In genomic region chr5:149387982-149388381, GRCh38 we compare ENCODE assay signal across 15 cellular contexts. TPM values are rescaled to one million over a fixed set of nuclear protein-coding genes. Genes with fewer than 3 reads are reported as not detected.
DNase-seq lines count a peak whose midpoint lies in the region; ATAC-seq and TF ChIP-seq lines count a peak whose summit lies in the region.
"Had no signal": no experiment of that assay in that cellular context is flagged by ENCODE, and none has a peak within 500 bp of the region (broad histone marks: within the 10 kb centered on the region; RNA-seq: fewer than 3 reads in every experiment).

No MANE protein-coding gene starts in this region.

- H3K4me1 ChIP-seq in breast epithelium: no peaks in the 10 kb centered on the region
- H3K4me1 ChIP-seq in heart left ventricle: peaks cover 6 to 82% (median 48%) of the 10 kb centered on the region in 12 donors
- H3K4me1 ChIP-seq in uterus: peaks cover 23 to 33% of the 10 kb centered on the region in 2 donors

- DNase-seq in breast epithelium (ENCODE audit: low spot score in 2 of 2): no peak
- no peak for DNase-seq in MCF 10A (ENCODE audit: unreplicated experiment)
- peak in 2 of 5 donors; percentile 43 to 61 for DNase-seq in heart left ventricle
- DNase-seq in osteocyte (ENCODE audit: extremely low spot score, unreplicated experiment): no peak
- peak; percentile 80 to 93 for DNase-seq in uterus
- no peak for DNase-seq in T-helper 2 cell treated with Interferon-gamma antibody and Interleukin-4, amounts not matched to agents 5 μg/mL and 100 μg/mL, for 36 hours (ENCODE audit: low spot score)
- DNase-seq in NCI-H1105 (lab: John Stamatoyannopoulos, UW): no peak
- DNase-seq: 8988T; activated effector memory CD4-positive, alpha-beta T cell treated with anti-CD3 and anti-CD28 coated beads, Interleukin-2, amount 50 U/mL, for 16 hours; NCI-H1930; nucleus accumbens; stimulated activated CD4-positive, alpha-beta T cell treated with anti-CD3 and anti-CD28 coated beads, Interleukin-4, amount 100 ng/mL, for 24 hours had no signal

- intact Hi-C loops in breast epithelium (cut with DNase I; ENCODE audit: low total_unique reads) (no loop called here), MCF 10A (cut with micrococcal nuclease) (no loop called here), heart left ventricle (cut with DNase I) (loop anchor here in 4 of 10 donors (2.0 to 5.0 kb wide), 2 partner anchors 34 to 35 kb away; no protein-coding TSS in a partner anchor), uterus (cut with DNase I; ENCODE audit: low total_unique reads) (no loop called here)

- H3K27ac ChIP-seq in breast epithelium (peak overlapping the region; percentile 61 to 82), heart left ventricle (peak overlapping the region; percentile 51 to 98 (median 90)), uterus (peak overlapping the region; percentile 93 to 95)

- CTCF ChIA-PET in MCF 10A (lab: Yijun Ruan, JAX): interaction anchor here (0.6 to 27.0 kb wide), 7 partner anchors 13 to 412 kb away, joined by 3 to 662 read pairs (median 10); partner anchors contain the start of gene CSNK1A1

- H3K27ac Mint-ChIP-seq in MCF 10A (ENCODE audit: low read depth, unreplicated experiment) (no peak overlapping the region), osteocyte (ENCODE audit: unreplicated experiment) (peak overlapping the region; percentile 91)
- H3K27ac Mint-ChIP-seq in T-helper 2 cell treated with Interferon-gamma antibody and Interleukin-4, amounts not matched to agents 5 μg/mL and 100 μg/mL, for 36 hours: no peak overlapping the region
- H3K27ac Mint-ChIP-seq: stimulated activated naive CD8-positive, alpha-beta T cell treated with anti-CD3 and anti-CD28 coated beads, Interleukin-15, Interleukin-2, amounts not matched to agents 100 ng/mL and 50 ng/mL, for 24 hours had no signal

- no peaks in the 10 kb centered on the region for H3K27me3 Mint-ChIP-seq in MCF 10A (ENCODE audit: insufficient read depth, unreplicated experiment)
- H3K27me3 Mint-ChIP-seq in osteocyte (ENCODE audit: unreplicated experiment): no peaks in the 10 kb centered on the region
- H3K27me3 Mint-ChIP-seq in T-helper 2 cell treated with Interferon-gamma antibody and Interleukin-4, amounts not matched to agents 5 μg/mL and 100 μg/mL, for 36 hours (ENCODE audit: low read depth): peaks cover 12% of the 10 kb centered on the region
- H3K27me3 Mint-ChIP-seq: stimulated activated naive CD8-positive, alpha-beta T cell treated with anti-CD3 and anti-CD28 coated beads, Interleukin-15, Interleukin-2, amounts not matched to agents 100 ng/mL and 50 ng/mL, for 24 hours had no signal

- H3K36me3 ChIP-seq in breast epithelium: no peaks in the 10 kb centered on the region
- H3K36me3 ChIP-seq in heart left ventricle: no peaks in the 10 kb centered on the region
- no peaks in the 10 kb centered on the region for H3K36me3 ChIP-seq in uterus

- H3K27me3 ChIP-seq in breast epithelium: no peaks in the 10 kb centered on the region
- H3K27me3 ChIP-seq in heart left ventricle: no peaks in the 10 kb centered on the region
- no peaks in the 10 kb centered on the region for H3K27me3 ChIP-seq in uterus
- H3K27me3 ChIP-seq: dorsolateral prefrontal cortex had no signal

- H3K4me1 Mint-ChIP-seq in MCF 10A (ENCODE audit: insufficient read depth, unreplicated experiment): no peaks in the 10 kb centered on the region
- H3K4me1 Mint-ChIP-seq in osteocyte (ENCODE audit: unreplicated experiment): peaks cover 55% of the 10 kb centered on the region
- no peaks in the 10 kb centered on the region for H3K4me1 Mint-ChIP-seq in T-helper 2 cell treated with Interferon-gamma antibody and Interleukin-4, amounts not matched to agents 5 μg/mL and 100 μg/mL, for 36 hours (ENCODE audit: low read depth)

- WGBS in heart left ventricle, 4 donors: 23 to 39% (median 33%) methylated on average over 1 of the region's 1 CpG

- H3K4me3 ChIP-seq in breast epithelium (no peak overlapping the region), heart left ventricle (no peak overlapping the region), uterus (no peak overlapping the region)
- H3K4me3 ChIP-seq: dorsolateral prefrontal cortex had no signal

- no peaks in the 10 kb centered on the region for H3K9me3 Mint-ChIP-seq in MCF 10A (ENCODE audit: unreplicated experiment)
- peaks cover 3% of the 10 kb centered on the region for H3K9me3 Mint-ChIP-seq in osteocyte (ENCODE audit: unreplicated experiment)
- H3K9me3 Mint-ChIP-seq in T-helper 2 cell treated with Interferon-gamma antibody and Interleukin-4, amounts not matched to agents 5 μg/mL and 100 μg/mL, for 36 hours: no peaks in the 10 kb centered on the region
- H3K9me3 Mint-ChIP-seq: stimulated activated naive CD8-positive, alpha-beta T cell treated with anti-CD3 and anti-CD28 coated beads, Interleukin-15, Interleukin-2, amounts not matched to agents 100 ng/mL and 50 ng/mL, for 24 hours had no signal

- ATAC-seq in heart left ventricle: peak; percentile 9 to 38 (median 32)
- ATAC-seq in HG02973 (IDR thresholded peaks at IDR 0.05; ENCODE audit: unreplicated experiment): no peak

- BruUV-seq in MCF 10A (replicated peaks; lab: Mats Ljungman, UMichigan): no TSS peak

- H3K36me3 Mint-ChIP-seq in MCF 10A (ENCODE audit: insufficient read depth, unreplicated experiment): no peaks in the 10 kb centered on the region
- no peaks in the 10 kb centered on the region for H3K36me3 Mint-ChIP-seq in osteocyte (ENCODE audit: unreplicated experiment)
- no peaks in the 10 kb centered on the region for H3K36me3 Mint-ChIP-seq in T-helper 2 cell treated with Interferon-gamma antibody and Interleukin-4, amounts not matched to agents 5 μg/mL and 100 μg/mL, for 36 hours (ENCODE audit: low read depth)

- POLR2A ChIA-PET in MCF 10A (lab: Yijun Ruan, JAX): interaction anchor here (2.0 kb wide), 1 partner anchor 174 kb away, joined by 5 read pairs; no protein-coding TSS in a partner anchor

- H3K4me3 Mint-ChIP-seq in MCF 10A (ENCODE audit: unreplicated experiment): no peak overlapping the region
- H3K4me3 Mint-ChIP-seq in osteocyte (ENCODE audit: unreplicated experiment): no peak overlapping the region
- H3K4me3 Mint-ChIP-seq in T-helper 2 cell treated with Interferon-gamma antibody and Interleukin-4, amounts not matched to agents 5 μg/mL and 100 μg/mL, for 36 hours: no peak overlapping the region
- H3K4me3 Mint-ChIP-seq: stimulated activated naive CD8-positive, alpha-beta T cell treated with anti-CD3 and anti-CD28 coated beads, Interleukin-15, Interleukin-2, amounts not matched to agents 100 ng/mL and 50 ng/mL, for 24 hours had no signal

- no peak for TF ChIP-seq POLR2A in breast epithelium (IDR thresholded peaks at IDR 0.05)
- TF ChIP-seq POLR2A in heart left ventricle (IDR thresholded peaks at IDR 0.05): no peak
- TF ChIP-seq POLR2A in uterus (IDR thresholded peaks at IDR 0.05): peak in 1 of 2 donors; percentile 16

- TF ChIP-seq CTCF in breast epithelium (IDR thresholded peaks at IDR 0.05) (no peak), MCF 10A (IDR thresholded peaks at IDR 0.05; ENCODE audit: unreplicated experiment) (no peak), heart left ventricle (IDR thresholded peaks at IDR 0.05) (no peak), osteocyte (IDR thresholded peaks at IDR 0.05) (no peak), uterus (IDR thresholded peaks at IDR 0.05) (no peak)

- H3K9me3 ChIP-seq in breast epithelium (no peaks in the 10 kb centered on the region), heart left ventricle (peaks cover 0 to 5% (median 0%) of the 10 kb centered on the region in 12 donors), uterus (no peaks in the 10 kb centered on the region)

RNA-seq across cellular contexts. Expression of gene IL17B, which starts 8.9 kb away (rescaled TPM):
- total RNA-seq in breast epithelium: 1 to 10 TPM in 2 of 3 donors, under 1 TPM in 1; 0.64 to 5.6 (median 5.4) TPM
- total RNA-seq in MCF 10A (2022): not detected in 2 replicates
- total RNA-seq in heart left ventricle: under 1 TPM in 2 of 9 donors, not detected in 7; 0.35 to 0.42 TPM
- polyA plus RNA-seq in heart left ventricle: under 1 TPM in 1 of 2 donors, not detected in 1; 0.33 TPM
- not detected in 2 replicates for total RNA-seq in osteocyte
- total RNA-seq in uterus: 1 to 10 TPM in 2 of 4 donors, not detected in 2; 1.6 to 2.3 TPM

RNA-seq across cellular contexts. Expression of gene PCYOX1L, which starts 30.1 kb away (rescaled TPM):
- 1 to 10 TPM; 3.2 to 6.6 (median 5.2) TPM for total RNA-seq in breast epithelium
- 7.7 and 8.0 TPM in 2 replicates for total RNA-seq in MCF 10A (2022)
- total RNA-seq in heart left ventricle: 1 to 10 TPM; 2.3 to 6.8 (median 3.7) TPM
- polyA plus RNA-seq in heart left ventricle: 1 to 10 TPM; 2.3 to 6.5 TPM
- total RNA-seq in osteocyte: 7.7 TPM in 2 replicates
- 1 to 10 TPM in 3 of 4 donors, under 1 TPM in 1; 0.59 to 8.6 (median 5.9) TPM for total RNA-seq in uterus

RNA-seq across cellular contexts. Expression of gene GRPEL2, which starts 42.7 kb away (rescaled TPM):
- 10 to 100 TPM; 14.4 to 17.1 (median 16.5) TPM for total RNA-seq in breast epithelium
- total RNA-seq in MCF 10A (2022): 69.5 and 86.6 TPM in 2 replicates
- 10 to 100 TPM in 5 of 9 donors, 1 to 10 TPM in 4; 6.7 to 14.0 (median 10.2) TPM for total RNA-seq in heart left ventricle
- 1 to 10 TPM; 5.1 to 6.8 TPM for polyA plus RNA-seq in heart left ventricle
- total RNA-seq in osteocyte: 25.2 and 25.6 TPM in 2 replicates
- 10 to 100 TPM; 13.5 to 27.0 (median 22.6) TPM for total RNA-seq in uterus

Comparison
In these comparisons a context has a peak if more than half of its experiments do, and no peak if none do; other contexts are left out.
1. DNase-seq: peak in uterus (2 of 2); none in breast epithelium (0 of 2), MCF 10A (single experiment), osteocyte (single experiment), T-helper 2 cell treated with Interferon-gamma antibody and Interleukin-4, amounts not matched to agents 5 μg/mL and 100 μg/mL, for 36 hours (single experiment) and NCI-H1105 (single experiment).
2. Peak in every context shown above with its lines, with median percentiles within 50 percentile points of each other: H3K27ac ChIP-seq.